ENCODE assay signal across 1 cellular context in genomic region chr3:78848392-78849288, GRCh38.
TF ChIP-seq lines count a peak whose summit lies in the region.

No MANE protein-coding gene starts in this region.

TF ChIP-seq in HEK293, 187 proteins besides CTCF, POLR2A, EP300 and RAD21:
- TF ChIP-seq, protein P1, sequence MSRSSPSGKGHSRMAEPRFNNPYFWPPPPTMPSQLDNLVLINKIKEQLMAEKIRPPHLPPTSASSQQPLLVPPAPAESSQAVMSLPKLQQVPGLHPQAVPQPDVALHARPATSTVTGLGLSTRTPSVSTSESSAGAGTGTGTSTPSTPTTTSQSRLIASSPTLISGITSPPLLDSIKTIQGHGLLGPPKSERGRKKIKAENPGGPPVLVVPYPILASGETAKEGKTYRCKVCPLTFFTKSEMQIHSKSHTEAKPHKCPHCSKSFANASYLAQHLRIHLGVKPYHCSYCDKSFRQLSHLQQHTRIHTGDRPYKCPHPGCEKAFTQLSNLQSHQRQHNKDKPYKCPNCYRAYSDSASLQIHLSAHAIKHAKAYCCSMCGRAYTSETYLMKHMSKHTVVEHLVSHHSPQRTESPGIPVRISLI (tag by site-specific recombination; IDR thresholded peaks at IDR 0.05), result no peak
- peak; percentile 62 for TF ChIP-seq ATF2 (tag by site-specific recombination; IDR thresholded peaks at IDR 0.05; ENCODE audit: low read depth)
